8 cellular contexts compared by ENCODE assay signal in the genomic region with DNA sequence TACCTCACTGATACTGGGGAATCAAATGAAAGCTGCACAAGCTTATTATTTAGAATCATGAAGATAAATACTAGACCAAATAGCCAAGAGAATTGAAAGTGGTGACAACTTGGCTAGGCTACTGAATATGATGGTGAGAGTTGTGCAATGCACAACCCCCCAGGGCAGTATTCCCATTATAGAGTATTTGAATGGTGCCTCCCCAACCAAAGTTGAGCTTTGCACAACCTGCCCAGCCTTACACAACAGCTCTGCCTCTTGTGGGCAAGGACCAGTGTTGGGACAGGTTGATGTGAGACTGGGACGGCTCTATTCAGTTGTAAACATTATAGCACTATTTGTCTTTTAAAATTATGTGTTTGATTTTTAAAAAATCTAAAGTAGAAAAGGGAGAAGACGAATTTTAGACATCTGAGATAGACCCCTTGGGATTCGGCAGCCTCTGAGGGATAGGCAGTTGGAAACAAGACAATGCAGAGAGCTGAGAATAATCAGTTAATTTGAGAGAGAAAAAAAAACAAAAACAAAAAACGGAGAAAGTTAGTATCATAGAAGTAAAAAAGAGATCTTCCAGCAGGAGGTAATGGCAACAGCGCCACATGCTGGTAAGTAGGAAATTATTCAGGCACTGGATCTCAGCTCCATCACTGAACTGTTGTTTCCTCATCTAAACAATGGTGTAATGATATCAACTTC.
DNase-seq lines count a peak whose midpoint lies in the region; ATAC-seq and TF ChIP-seq lines count a peak whose summit lies in the region.

No MANE protein-coding gene starts in this region.

- 0% methylated on average over 5 of the region's 5 CpGs for WGBS in GM23248 (ENCODE audit: low coverage in 1 of 2, low lambda C conversion rate in 2 of 2, missing lambda C conversion rate in 2 of 2), 2 experiments

- H3K4me1 ChIP-seq in BE2C: no peaks in the 10 kb centered on the region; the same call in 1 of the 2 replicates
- no peaks in the 10 kb centered on the region for H3K4me1 ChIP-seq in GM23248 (ENCODE audit: insufficient read depth)

- H3F3A ChIP-seq in GM23248 (ENCODE audit: insufficient read depth): no peaks in the 10 kb centered on the region

- H3K9me3 Mint-ChIP-seq in natural killer cell: no peaks in the 10 kb centered on the region

- no peak overlapping the region for H2AFZ ChIP-seq in GM23248

- no peak overlapping the region for H3K4me3 Mint-ChIP-seq in natural killer cell

- H3K9me3 ChIP-seq in BE2C (no peaks in the 10 kb centered on the region), GM23248 (ENCODE audit: low read depth) (no peaks in the 10 kb centered on the region)

- H3K4me3 ChIP-seq in BE2C (ENCODE audit: low read depth, low read length) (peak overlapping the region; percentile 19), GM23248 (no peak overlapping the region)

- no peak overlapping the region for H3K9ac ChIP-seq in GM23248

- TF ChIP-seq CTCF in BE2C (IDR thresholded peaks at IDR 0.05; ENCODE audit: low read depth, low read length) (peak; percentile 92), natural killer cell (IDR thresholded peaks at IDR 0.05) (peak; percentile 92)

- H3K27me3 ChIP-seq in BE2C: no peaks in the 10 kb centered on the region
- H3K27me3 ChIP-seq in GM23248 (replicated peaks; ENCODE audit: insufficient read depth): peaks cover 6% of the 10 kb centered on the region; the same call in 1 of the 2 replicates

- H3K79me2 ChIP-seq in GM23248 (ENCODE audit: insufficient read depth): no peaks in the 10 kb centered on the region

- no peak overlapping the region for H3K4me2 ChIP-seq in GM23248 (ENCODE audit: unreplicated experiment)

- no peak overlapping the region for H3K27ac ChIP-seq in GM23248

- no peak for TF ChIP-seq POLR2A in erythroblast (IDR thresholded peaks at IDR 0.05; ENCODE audit: low read length)

- H3K36me3 ChIP-seq in BE2C (no peaks in the 10 kb centered on the region), GM23248 (ENCODE audit: low read depth) (no peaks in the 10 kb centered on the region)

- peaks cover 33 to 87% of the 10 kb centered on the region in 2 donors for H3K27me3 Mint-ChIP-seq in natural killer cell (ENCODE audit: low read depth in 2 of 2)

- intact Hi-C loops in natural killer cell (cut with micrococcal nuclease): loop anchor here (1.0 kb wide), 2 partner anchors 134 to 146 kb away; no protein-coding TSS in a partner anchor

- ATAC-seq in natural killer cell: peak; percentile 67 to 76 (median 75)
- no peak for ATAC-seq in GM18858 (IDR thresholded peaks at IDR 0.05; ENCODE audit: unreplicated experiment)
- ATAC-seq in GM21723 (IDR thresholded peaks at IDR 0.05; ENCODE audit: unreplicated experiment): no peak

- no peaks in the 10 kb centered on the region for H3K9me2 ChIP-seq in GM23248 (ENCODE audit: insufficient read depth)

- H3K36me3 Mint-ChIP-seq in natural killer cell: no peaks in the 10 kb centered on the region

- peaks cover 4 to 5% of the 10 kb centered on the region in 2 donors for H3K4me1 Mint-ChIP-seq in natural killer cell

- H3K27ac Mint-ChIP-seq in natural killer cell: no peak overlapping the region

- in situ Hi-C loops in GM23248 (cut with MboI): no loop called here

- no peaks in the 10 kb centered on the region for H4K20me1 ChIP-seq in GM23248 (ENCODE audit: insufficient read depth)

- DNase-seq in BE2C (peak; percentile 43), GM23248 (peak; percentile 68), NCI-H446 treated with DMSO at 0.1 percent for 48 hours (lab: John Stamatoyannopoulos, UW) (peak; percentile 28), erythroblast (lab: John Stamatoyannopoulos, UW) (peak; percentile 22 to 59), natural killer cell (no peak)
- peak; percentile 57 for DNase-seq in activated CD4-positive, alpha-beta T cell treated with anti-CD3 and anti-CD28 coated beads for 48 hours

Comparison
In these comparisons a context has a peak if more than half of its experiments do, and no peak if none do; other contexts are left out.
1. ATAC-seq: peak in natural killer cell (3 of 3); none in GM18858 (single experiment) and GM21723 (single experiment).